ENCODE assay signal across 40 cellular contexts in the genomic region with DNA sequence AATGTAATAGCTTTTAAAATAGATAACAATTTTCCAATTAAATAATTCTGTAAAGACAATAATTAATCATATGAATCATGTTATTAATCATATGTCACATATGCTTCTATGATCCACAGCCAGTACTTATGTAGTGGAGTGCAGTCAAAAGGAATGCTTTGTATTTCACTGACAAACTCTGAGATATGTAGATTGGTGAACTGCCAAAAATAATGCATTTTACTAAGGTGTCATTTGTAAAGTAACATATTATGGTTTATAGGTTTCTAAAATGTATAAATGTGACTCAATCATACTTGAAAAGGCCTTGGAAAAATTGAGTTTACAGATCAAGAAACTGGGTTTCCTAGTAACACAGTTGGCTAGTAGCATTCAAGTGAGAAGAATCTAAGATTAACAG.
"Had no signal": no experiment of that assay in that cellular context is flagged by ENCODE, and none has a peak within 500 bp of the region (broad histone marks: within the 10 kb centered on the region; RNA-seq: fewer than 3 reads in every experiment).

No MANE protein-coding gene starts in this region.

- H3K4me3 ChIP-seq: adrenal gland, ascending aorta, body of pancreas, breast epithelium, cardiac muscle cell had no signal

- H3K27ac Mint-ChIP-seq: activated naive CD4-positive, alpha-beta T cell treated with anti-CD3 and anti-CD28 coated beads for 36 hours; activated naive CD4-positive, alpha-beta T cell treated with anti-CD3 and anti-CD28 coated beads, Interleukin-2, amount 10 ng/mL, durations not matched to agents 7 days and 5 days; activated naive CD4-positive, alpha-beta T cell treated with anti-CD3 and anti-CD28 coated beads, Interleukin-2, amount 50 U/mL, for 24 hours; activated naive CD4-positive, alpha-beta T cell treated with anti-CD3 and anti-CD28 coated beads, Interleukin-2, amount 50 U/mL, for 72 hours; activated naive CD8-positive, alpha-beta T cell; activated naive CD8-positive, alpha-beta T cell treated with anti-CD3 and anti-CD28 coated beads for 36 hours; activated naive CD8-positive, alpha-beta T cell treated with anti-CD3 and anti-CD28 coated beads, Interleukin-2, amount 10 ng/mL, durations not matched to agents 7 days and 5 days; activated naive CD8-positive, alpha-beta T cell treated with anti-CD3 and anti-CD28 coated beads, Interleukin-2, amount 50 U/mL, for 24 hours; activated T-cell treated with anti-CD3 and anti-CD28 coated beads, Interleukin-2, amount 50 U/mL, for 24 hours; activated T-cell treated with anti-CD3 and anti-CD28 coated beads, Interleukin-2, amount 50 U/mL, for 72 hours; activated T-helper 1 cell treated with anti-CD3 and anti-CD28 coated beads, Interleukin-12 subunit alpha, Interleukin-12 subunit beta, Interleukin-2, Interleukin-4 antibody, amounts not matched to agents 30 ng/mL and 10 ng/mL and 1 ng/mL, durations not matched to agents 14 hours and 24 hours and 36 hours; activated T-helper 17 cell treated with anti-CD3 and anti-CD28 coated beads, Interleukin-2, amount 50 U/mL, for 72 hours; activated T-helper 2 cell treated with anti-CD3 and anti-CD28 coated beads, Interferon-gamma antibody, Interleukin-2, Interleukin-4, amounts not matched to agents 10 μg/mL and 5 μg/mL and 100 μg/mL, durations not matched to agents 14 hours and 24 hours and 36 hours; brain had no signal

- H3K9me3 ChIP-seq: adrenal gland, ascending aorta, body of pancreas had no signal

- H3K27ac ChIP-seq: adrenal gland, ascending aorta, body of pancreas, brain microvascular endothelial cell, breast epithelium, cardiac muscle cell had no signal

- H3K4me1 ChIP-seq: adrenal gland, ascending aorta, body of pancreas, breast epithelium had no signal

- H3K4me1 Mint-ChIP-seq: activated naive CD4-positive, alpha-beta T cell treated with anti-CD3 and anti-CD28 coated beads, Interleukin-2, amount 10 ng/mL, durations not matched to agents 7 days and 5 days; activated naive CD4-positive, alpha-beta T cell treated with anti-CD3 and anti-CD28 coated beads, Interleukin-2, amount 50 U/mL, for 24 hours; activated naive CD8-positive, alpha-beta T cell treated with anti-CD3 and anti-CD28 coated beads for 36 hours; activated naive CD8-positive, alpha-beta T cell treated with anti-CD3 and anti-CD28 coated beads, Interleukin-2, amount 10 ng/mL, durations not matched to agents 7 days and 5 days; activated naive CD8-positive, alpha-beta T cell treated with anti-CD3 and anti-CD28 coated beads, Interleukin-2, amount 50 U/mL, for 24 hours; activated T-helper 17 cell treated with anti-CD3 and anti-CD28 coated beads, Interleukin-2, amount 50 U/mL, for 72 hours; brain; central memory CD8-positive, alpha-beta T cell had no signal

- H3K27me3 Mint-ChIP-seq: activated naive CD4-positive, alpha-beta T cell treated with anti-CD3 and anti-CD28 coated beads, Interleukin-2, amount 10 ng/mL, durations not matched to agents 7 days and 5 days; activated naive CD4-positive, alpha-beta T cell treated with anti-CD3 and anti-CD28 coated beads, Interleukin-2, amount 50 U/mL, for 24 hours; activated naive CD8-positive, alpha-beta T cell; activated naive CD8-positive, alpha-beta T cell treated with anti-CD3 and anti-CD28 coated beads for 36 hours; activated naive CD8-positive, alpha-beta T cell treated with anti-CD3 and anti-CD28 coated beads, Interleukin-2, amount 10 ng/mL, durations not matched to agents 7 days and 5 days; activated naive CD8-positive, alpha-beta T cell treated with anti-CD3 and anti-CD28 coated beads, Interleukin-2, amount 50 U/mL, for 24 hours; activated T-cell treated with anti-CD3 and anti-CD28 coated beads, Interleukin-2, amount 50 U/mL, for 24 hours; activated T-helper 17 cell treated with anti-CD3 and anti-CD28 coated beads, Interleukin-2, amount 50 U/mL, for 72 hours; brain; central memory CD8-positive, alpha-beta T cell had no signal

- FAIRE-seq: bronchial epithelial cell had no signal

- H3K27me3 ChIP-seq: adrenal gland, ascending aorta, body of pancreas, brain microvascular endothelial cell, breast epithelium, cardiac muscle cell had no signal

- H3K4me3 Mint-ChIP-seq: activated naive CD4-positive, alpha-beta T cell treated with anti-CD3 and anti-CD28 coated beads for 36 hours; activated naive CD4-positive, alpha-beta T cell treated with anti-CD3 and anti-CD28 coated beads, Interleukin-2, amount 10 ng/mL, durations not matched to agents 7 days and 5 days; activated naive CD4-positive, alpha-beta T cell treated with anti-CD3 and anti-CD28 coated beads, Interleukin-2, amount 50 U/mL, for 24 hours; activated naive CD8-positive, alpha-beta T cell; activated naive CD8-positive, alpha-beta T cell treated with anti-CD3 and anti-CD28 coated beads for 36 hours; activated naive CD8-positive, alpha-beta T cell treated with anti-CD3 and anti-CD28 coated beads, Interleukin-2, amount 10 ng/mL, durations not matched to agents 7 days and 5 days; activated naive CD8-positive, alpha-beta T cell treated with anti-CD3 and anti-CD28 coated beads, Interleukin-2, amount 50 U/mL, for 24 hours; activated T-cell treated with anti-CD3 and anti-CD28 coated beads, Interleukin-2, amount 50 U/mL, for 24 hours; activated T-cell treated with anti-CD3 and anti-CD28 coated beads, Interleukin-2, amount 50 U/mL, for 4 hours; activated T-cell treated with anti-CD3 and anti-CD28 coated beads, Interleukin-2, amount 50 U/mL, for 72 hours; activated T-helper 1 cell treated with anti-CD3 and anti-CD28 coated beads, Interleukin-12 subunit alpha, Interleukin-12 subunit beta, Interleukin-2, Interleukin-4 antibody, amounts not matched to agents 30 ng/mL and 10 ng/mL and 1 ng/mL, durations not matched to agents 14 hours and 24 hours and 36 hours; activated T-helper 17 cell treated with anti-CD3 and anti-CD28 coated beads, Interleukin-2, amount 50 U/mL, for 72 hours; brain; central memory CD8-positive, alpha-beta T cell had no signal

- H3K36me3 ChIP-seq: adrenal gland, ascending aorta, brain microvascular endothelial cell, breast epithelium, cardiac muscle cell had no signal

- H3K36me3 Mint-ChIP-seq: activated naive CD4-positive, alpha-beta T cell treated with anti-CD3 and anti-CD28 coated beads, Interleukin-2, amount 10 ng/mL, durations not matched to agents 7 days and 5 days; activated naive CD4-positive, alpha-beta T cell treated with anti-CD3 and anti-CD28 coated beads, Interleukin-2, amount 50 U/mL, for 24 hours; activated naive CD4-positive, alpha-beta T cell treated with anti-CD3 and anti-CD28 coated beads, Interleukin-2, amount 50 U/mL, for 72 hours; activated naive CD8-positive, alpha-beta T cell; activated naive CD8-positive, alpha-beta T cell treated with anti-CD3 and anti-CD28 coated beads for 36 hours; activated naive CD8-positive, alpha-beta T cell treated with anti-CD3 and anti-CD28 coated beads, Interleukin-2, amount 10 ng/mL, durations not matched to agents 7 days and 5 days; brain had no signal

- DNase-seq: activated effector memory CD4-positive, alpha-beta T cell treated with anti-CD3 and anti-CD28 coated beads, Interleukin-2, amount 50 U/mL, for 16 hours; activated effector memory CD4-positive, alpha-beta T cell treated with Interleukin-2 at 50 U/mL for 16 hours; activated gamma-delta T cell; activated gamma-delta T cell treated with Interleukin-2 at 50 U/mL for 16 hours; activated naive CD4-positive, alpha-beta T cell; activated naive CD4-positive, alpha-beta T cell treated with anti-CD3 and anti-CD28 coated beads for 36 hours; activated naive CD4-positive, alpha-beta T cell treated with anti-CD3 and anti-CD28 coated beads, Interleukin-2, amount 10 ng/mL, durations not matched to agents 7 days and 5 days; activated naive CD4-positive, alpha-beta T cell treated with anti-CD3 and anti-CD28 coated beads, Interleukin-2, amount 50 U/mL, for 16 hours; activated naive CD4-positive, alpha-beta T cell treated with Interleukin-2 at 50 U/mL for 16 hours; activated naive CD8-positive, alpha-beta T cell treated with anti-CD3 and anti-CD28 coated beads for 36 hours; activated naive CD8-positive, alpha-beta T cell treated with anti-CD3 and anti-CD28 coated beads, Interleukin-2, amount 10 ng/mL, durations not matched to agents 7 days and 5 days; activated naive CD8-positive, alpha-beta T cell treated with anti-CD3 and anti-CD28 coated beads, Interleukin-2, amount 50 U/mL, for 24 hours; activated T-cell treated with anti-CD3 and anti-CD28 coated beads for 4 hours; activated T-cell treated with anti-CD3 and anti-CD28 coated beads, Interleukin-2, amount 50 U/mL, for 1 hour; activated T-cell treated with anti-CD3 and anti-CD28 coated beads, Interleukin-2, amount 50 U/mL, for 24 hours; activated T-cell treated with anti-CD3 and anti-CD28 coated beads, Interleukin-2, amount 50 U/mL, for 4 hours; activated T-cell treated with anti-CD3 and anti-CD28 coated beads, Interleukin-2, amount 50 U/mL, for 48 hours; activated T-cell treated with anti-CD3 and anti-CD28 coated beads, Interleukin-2, amount 50 U/mL, for 72 hours; adrenal gland; amniotic stem cell; amygdala; anterior cingulate cortex; aorta; body of pancreas; brain microvascular endothelial cell; caudate nucleus; central memory CD4-positive, alpha-beta T cell; cerebellar nuclear complex had no signal

- ATAC-seq: activated naive CD4-positive, alpha-beta T cell treated with anti-CD3 and anti-CD28 coated beads, Interleukin-2, amount 50 U/mL, for 72 hours; activated naive CD8-positive, alpha-beta T cell treated with anti-CD3 and anti-CD28 coated beads, Interleukin-2, amount 50 U/mL, for 24 hours; activated T-cell treated with anti-CD3 and anti-CD28 coated beads, Interleukin-2, amount 50 U/mL, for 4 hours; activated T-cell treated with anti-CD3 and anti-CD28 coated beads, Interleukin-2, amount 50 U/mL, for 72 hours; activated T-helper 17 cell treated with anti-CD3 and anti-CD28 coated beads, Interleukin-2, amount 50 U/mL, for 72 hours; body of pancreas had no signal

- H3K9me3 Mint-ChIP-seq: activated naive CD4-positive, alpha-beta T cell treated with anti-CD3 and anti-CD28 coated beads, Interleukin-2, amount 50 U/mL, for 24 hours; activated T-helper 17 cell treated with anti-CD3 and anti-CD28 coated beads, Interleukin-2, amount 50 U/mL, for 72 hours had no signal
